Comparison of ENCODE assay signal across 8 cellular contexts in the genomic region with DNA sequence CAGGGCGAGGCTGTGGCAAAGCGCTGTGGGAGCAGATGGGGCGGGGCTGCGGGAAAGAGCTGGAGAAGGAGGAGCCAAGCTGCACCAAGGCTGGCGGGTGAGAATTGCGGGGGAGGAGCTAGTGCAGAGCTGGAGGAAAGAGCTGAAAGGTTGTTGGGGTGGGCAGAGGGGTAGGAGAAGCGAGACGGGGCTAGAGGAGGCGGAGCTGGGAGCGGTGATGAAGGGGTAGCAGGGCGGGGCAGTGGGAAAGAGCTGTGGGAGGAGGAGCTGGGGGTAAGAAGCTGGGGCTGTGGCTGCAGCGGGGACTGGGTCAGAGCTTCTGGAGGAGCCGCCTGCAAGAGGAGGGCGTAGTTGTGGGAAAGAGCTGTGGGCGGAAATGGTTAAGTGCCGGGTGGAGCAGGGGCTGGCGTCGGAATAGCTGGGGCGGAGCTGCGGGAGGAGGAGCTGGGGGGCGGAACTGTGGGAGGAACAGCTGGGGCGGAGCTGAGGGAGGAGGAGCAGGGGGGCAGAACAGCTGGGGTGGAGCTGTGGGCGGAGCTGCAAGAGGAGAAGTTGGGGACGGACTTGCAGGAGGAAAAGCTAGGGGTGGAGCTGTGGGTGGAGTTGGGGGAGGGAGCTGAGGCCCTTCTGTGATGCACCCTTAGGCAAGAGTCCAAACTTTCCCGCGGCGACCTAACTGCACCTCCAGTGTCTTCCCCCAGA. TPM values are rescaled to one million over a fixed set of nuclear protein-coding genes. Genes with fewer than 3 reads are reported as not detected.
DNase-seq lines count a peak whose midpoint lies in the region; ATAC-seq and TF ChIP-seq lines count a peak whose summit lies in the region.

No MANE protein-coding gene starts in this region.

- peak overlapping the region; percentile 94 to 96 for H3K4me3 Mint-ChIP-seq in activated T-cell treated with anti-CD3 and anti-CD28 coated beads, Interleukin-2, amount 50 U/mL, for 72 hours

- H3K27ac ChIP-seq in DOHH2 (ENCODE audit: low read depth, low read length) (peak overlapping the region; percentile 70), Panc1 (ENCODE audit: low read length) (peak overlapping the region; percentile 81), esophagus squamous epithelium (peak overlapping the region; percentile 93 to 97 (median 94))

- CTCF ChIA-PET in Panc1 (lab: Charles Lee): interaction anchor here (0.5 to 1.0 kb wide), 6 partner anchors 8 to 743 kb away, joined by 3 to 9 read pairs (median 4); no protein-coding TSS in a partner anchor

- peaks cover 0 to 2% of the 10 kb centered on the region in 2 donors for H3K36me3 Mint-ChIP-seq in activated T-cell treated with anti-CD3 and anti-CD28 coated beads, Interleukin-2, amount 50 U/mL, for 72 hours (ENCODE audit: insufficient read depth in 2 of 2)

- no peaks in the 10 kb centered on the region for H3K27me3 ChIP-seq in DOHH2 (ENCODE audit: control insufficient read depth, low read length)
- no peaks in the 10 kb centered on the region for H3K27me3 ChIP-seq in Panc1 (ENCODE audit: control insufficient read depth, insufficient read depth, low read length)
- no peaks in the 10 kb centered on the region for H3K27me3 ChIP-seq in esophagus squamous epithelium

- POLR2A ChIA-PET in Panc1 (lab: Charles Lee): interaction anchor here (0.6 to 0.7 kb wide), 3 partner anchors 628 to 1278 kb away, joined by 3 to 8 read pairs (median 8); a partner anchor contains a TSS

- no peaks in the 10 kb centered on the region for H3K9me2 ChIP-seq in DOHH2 (replicated peaks; ENCODE audit: control insufficient read depth, low read length)

- TSS peak; percentile 90 for BruUV-seq in Panc1 (replicated peaks; lab: Mats Ljungman, UMichigan)

- H3K9me3 ChIP-seq in DOHH2 (ENCODE audit: control insufficient read depth, insufficient read depth, low read length) (no peaks in the 10 kb centered on the region), Panc1 (ENCODE audit: control insufficient read depth, insufficient read depth, low read depth, low read length) (no peaks in the 10 kb centered on the region), esophagus squamous epithelium (no peaks in the 10 kb centered on the region)

- H3F3A ChIP-seq in DOHH2 (ENCODE audit: control insufficient read depth, insufficient read depth): no peaks in the 10 kb centered on the region

- in situ Hi-C loops in Panc1 (cut with HindIII; ENCODE audit: low pct_unique_long_range_greater_than_20kb, low sequenced_read_pairs): no loop called here

- H3K4me1 ChIP-seq in DOHH2 (ENCODE audit: control insufficient read depth, low read length): no peaks in the 10 kb centered on the region; the same call in 1 of the 2 replicates
- H3K4me1 ChIP-seq in Panc1 (ENCODE audit: control insufficient read depth, insufficient read depth, low read length): peaks cover 7% of the 10 kb centered on the region; the same call in 1 of the 2 replicates
- peaks cover 0 to 11% (median 3%) of the 10 kb centered on the region in 3 donors for H3K4me1 ChIP-seq in esophagus squamous epithelium

- H3K4me2 ChIP-seq in DOHH2 (ENCODE audit: low read length): peak overlapping the region; percentile 75

- TF ChIP-seq CTCF in DOHH2 (IDR thresholded peaks at IDR 0.05; ENCODE audit: low read depth, low read length, poor library complexity, severe bottlenecking) (peak; percentile 44), Panc1 (IDR thresholded peaks at IDR 0.05) (peak; percentile 53; the same call in 1 of the 2 replicates), esophagus squamous epithelium (IDR thresholded peaks at IDR 0.05) (peak in 4 of 6 experiments; percentile 29 to 64 (median 44))

- peak overlapping the region; percentile 96 for H3K27ac Mint-ChIP-seq in activated T-cell treated with anti-CD3 and anti-CD28 coated beads, Interleukin-2, amount 50 U/mL, for 72 hours

- peak overlapping the region; percentile 81 for H3K4me3 ChIP-seq in DOHH2 (ENCODE audit: low read length)
- peak overlapping the region; percentile 58 to 76 for H3K4me3 ChIP-seq in Panc1 (ENCODE audit: low read depth in 2 of 2, low read length in 2 of 2)
- peak overlapping the region; percentile 32 to 79 (median 64) for H3K4me3 ChIP-seq in esophagus squamous epithelium

- H3K36me3 ChIP-seq in DOHH2 (ENCODE audit: control insufficient read depth, low read length) (0 out of 2 replicates have a peak, but pooled peaks cover 3% of the 10 kb centered on the region), Panc1 (ENCODE audit: control insufficient read depth, insufficient read depth, low read length) (no peaks in the 10 kb centered on the region), esophagus squamous epithelium (peaks cover 0 to 10% (median 0%) of the 10 kb centered on the region in 3 donors)

- peaks cover 14% of the 10 kb centered on the region for H3K27me3 Mint-ChIP-seq in activated T-cell treated with anti-CD3 and anti-CD28 coated beads, Interleukin-2, amount 50 U/mL, for 72 hours (ENCODE audit: low read depth)

- peak; percentile 76 for DNase-seq in KG1 (lab: John Stamatoyannopoulos, UW)
- peak; percentile 82 for DNase-seq in Panc1 (ENCODE audit: low read depth, low spot score)
- DNase-seq in activated T-cell treated with anti-CD3 and anti-CD28 coated beads, Interleukin-2, amount 50 U/mL, for 72 hours: peak; percentile 89 to 94
- peak; percentile 77 for DNase-seq in esophagus squamous epithelium (lab: John Stamatoyannopoulos, UW)
- DNase-seq in myocyte (ENCODE audit: low read depth): peak; percentile 95
- DNase-seq in stimulated activated CD8-positive, alpha-beta memory T cell treated with anti-CD3 and anti-CD28 coated beads, Interleukin-7, amount 100 ng/mL, for 4 hours (ENCODE audit: low read depth in 2 of 2): peak; percentile 84 to 86

- ATAC-seq in GM21737 (IDR thresholded peaks at IDR 0.05; ENCODE audit: unreplicated experiment): peak; percentile 44
- ATAC-seq in Panc1: peak; percentile 85
- peak; percentile 55 to 58 for ATAC-seq in activated T-cell treated with anti-CD3 and anti-CD28 coated beads, Interleukin-2, amount 50 U/mL, for 72 hours (replicated peaks in 1 of 2)

- peak in 2 of 4 donors; percentile 23 to 43 for TF ChIP-seq POLR2A in esophagus squamous epithelium (IDR thresholded peaks at IDR 0.05)

- H3K9me3 Mint-ChIP-seq in activated T-cell treated with anti-CD3 and anti-CD28 coated beads, Interleukin-2, amount 50 U/mL, for 72 hours: no peaks in the 10 kb centered on the region

- peaks cover 13% of the 10 kb centered on the region for H3K79me2 ChIP-seq in DOHH2 (ENCODE audit: control insufficient read depth, low read length)

- no peaks in the 10 kb centered on the region for H4K20me1 ChIP-seq in DOHH2 (ENCODE audit: control insufficient read depth, insufficient read depth, low read depth, low read length)

- intact Hi-C loops in Panc1 (cut with micrococcal nuclease; ENCODE audit: unreplicated experiment) (no loop called here), esophagus squamous epithelium (cut with DNase I) (no loop called here)

- WGBS in esophagus squamous epithelium, 2 donors: 1 to 49% methylated on average over 22 to 27 of the region's 27 CpGs

- no peaks in the 10 kb centered on the region for H3K4me1 Mint-ChIP-seq in activated T-cell treated with anti-CD3 and anti-CD28 coated beads, Interleukin-2, amount 50 U/mL, for 72 hours (ENCODE audit: low read depth)

RNA-seq across cellular contexts. Expression of a gene that starts 1.9 kb away (rescaled TPM):
- total RNA-seq in Panc1 (2021; ENCODE audit: unreplicated experiment) (75.0 TPM), esophagus squamous epithelium (10 to 100 TPM; 12.7 to 23.3 (median 19.0) TPM), myocyte (20.2 and 34.6 TPM in 2 replicates)
- 67.9 TPM for polyA plus RNA-seq in Panc1 (2012; ENCODE audit: insufficient read length)
- 10 to 100 TPM; 44.2 to 54.3 TPM for total RNA-seq in activated T-cell treated with anti-CD3 and anti-CD28 coated beads, Interleukin-2, amount 50 U/mL, for 72 hours
- polyA plus RNA-seq in myocyte (2012): 55.4 TPM

RNA-seq across cellular contexts. Expression of a gene that starts 10.8 kb away (rescaled TPM):
- total RNA-seq in Panc1 (2021; ENCODE audit: unreplicated experiment) (not detected), esophagus squamous epithelium (not detected), myocyte (not detected in 2 replicates)
- polyA plus RNA-seq in Panc1 (2012; ENCODE audit: insufficient read length): not detected
- total RNA-seq in activated T-cell treated with anti-CD3 and anti-CD28 coated beads, Interleukin-2, amount 50 U/mL, for 72 hours: not detected
- polyA plus RNA-seq in myocyte (2012): not detected

RNA-seq across cellular contexts. Expression of a gene that starts 59.2 kb away (rescaled TPM):
- total RNA-seq in Panc1 (2021; ENCODE audit: unreplicated experiment) (not detected), esophagus squamous epithelium (not detected), myocyte (not detected in 2 replicates)
- polyA plus RNA-seq in Panc1 (2012; ENCODE audit: insufficient read length): not detected
- not detected for total RNA-seq in activated T-cell treated with anti-CD3 and anti-CD28 coated beads, Interleukin-2, amount 50 U/mL, for 72 hours
- not detected for polyA plus RNA-seq in myocyte (2012)

Comparison
In these comparisons a context has a peak if more than half of its experiments do, and no peak if none do; other contexts are left out.
1. Peak in every context shown above with its lines: DNase-seq, ATAC-seq, H3K4me3 ChIP-seq and H3K27ac ChIP-seq.